ENCODE assay signal across 1 cellular context in the genomic region with DNA sequence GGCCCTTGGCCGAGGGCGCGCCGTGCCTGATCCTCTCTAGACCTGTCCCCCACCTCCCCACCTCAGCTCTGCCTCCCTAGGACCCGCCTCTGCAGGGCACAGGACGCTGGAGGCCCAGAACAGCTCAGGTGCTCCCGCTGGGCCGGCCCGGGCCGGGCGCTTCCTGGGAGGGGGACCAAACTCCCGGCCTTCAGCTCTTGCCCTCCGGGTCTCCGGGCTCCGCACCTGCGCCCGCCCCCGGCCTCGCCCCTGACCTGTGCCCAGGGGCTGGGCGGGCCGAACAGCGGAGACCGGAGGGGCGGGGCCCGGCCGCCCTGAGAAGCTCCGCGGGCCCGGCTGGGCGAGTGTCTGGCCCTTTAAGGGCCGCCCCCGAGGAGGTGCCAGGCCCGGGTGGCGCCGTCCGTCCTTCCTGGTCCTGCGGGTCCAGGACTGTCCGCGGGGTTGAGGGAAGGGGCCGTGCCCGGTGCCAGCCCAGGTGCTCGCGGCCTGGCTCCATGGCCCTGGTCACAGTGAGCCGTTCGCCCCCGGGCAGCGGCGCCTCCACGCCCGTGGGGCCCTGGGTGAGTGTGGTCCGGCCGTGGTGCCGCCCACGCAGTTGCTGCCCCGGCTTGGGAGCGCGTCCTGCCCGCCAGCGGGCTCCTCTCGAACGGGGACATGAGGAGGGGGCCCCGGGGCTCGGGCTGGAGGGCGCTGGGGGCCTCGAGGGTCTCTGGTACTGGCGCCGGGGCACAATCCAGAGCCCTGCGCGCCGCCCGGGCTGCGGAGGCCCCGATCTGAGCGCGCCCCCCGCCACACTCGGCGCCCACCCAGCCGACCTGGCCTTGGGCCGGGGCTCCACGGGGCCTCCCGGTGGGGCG.
A peak's percentile ranks its signal among the peaks of the same experiment; 100 is the strongest.
TF ChIP-seq lines count a peak whose summit lies in the region.

A gene with protein sequence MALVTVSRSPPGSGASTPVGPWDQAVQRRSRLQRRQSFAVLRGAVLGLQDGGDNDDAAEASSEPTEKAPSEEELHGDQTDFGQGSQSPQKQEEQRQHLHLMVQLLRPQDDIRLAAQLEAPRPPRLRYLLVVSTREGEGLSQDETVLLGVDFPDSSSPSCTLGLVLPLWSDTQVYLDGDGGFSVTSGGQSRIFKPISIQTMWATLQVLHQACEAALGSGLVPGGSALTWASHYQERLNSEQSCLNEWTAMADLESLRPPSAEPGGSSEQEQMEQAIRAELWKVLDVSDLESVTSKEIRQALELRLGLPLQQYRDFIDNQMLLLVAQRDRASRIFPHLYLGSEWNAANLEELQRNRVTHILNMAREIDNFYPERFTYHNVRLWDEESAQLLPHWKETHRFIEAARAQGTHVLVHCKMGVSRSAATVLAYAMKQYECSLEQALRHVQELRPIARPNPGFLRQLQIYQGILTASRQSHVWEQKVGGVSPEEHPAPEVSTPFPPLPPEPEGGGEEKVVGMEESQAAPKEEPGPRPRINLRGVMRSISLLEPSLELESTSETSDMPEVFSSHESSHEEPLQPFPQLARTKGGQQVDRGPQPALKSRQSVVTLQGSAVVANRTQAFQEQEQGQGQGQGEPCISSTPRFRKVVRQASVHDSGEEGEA (plus strand): TSS at position 399 of the 857 bp plus-strand sequence. CDS start 96 bp downstream, at position 495.

TF ChIP-seq in HepG2, 621 proteins besides CTCF, POLR2A, EP300 and RAD21 (continued from another document and continues in another):
- TF ChIP-seq, protein P1, sequence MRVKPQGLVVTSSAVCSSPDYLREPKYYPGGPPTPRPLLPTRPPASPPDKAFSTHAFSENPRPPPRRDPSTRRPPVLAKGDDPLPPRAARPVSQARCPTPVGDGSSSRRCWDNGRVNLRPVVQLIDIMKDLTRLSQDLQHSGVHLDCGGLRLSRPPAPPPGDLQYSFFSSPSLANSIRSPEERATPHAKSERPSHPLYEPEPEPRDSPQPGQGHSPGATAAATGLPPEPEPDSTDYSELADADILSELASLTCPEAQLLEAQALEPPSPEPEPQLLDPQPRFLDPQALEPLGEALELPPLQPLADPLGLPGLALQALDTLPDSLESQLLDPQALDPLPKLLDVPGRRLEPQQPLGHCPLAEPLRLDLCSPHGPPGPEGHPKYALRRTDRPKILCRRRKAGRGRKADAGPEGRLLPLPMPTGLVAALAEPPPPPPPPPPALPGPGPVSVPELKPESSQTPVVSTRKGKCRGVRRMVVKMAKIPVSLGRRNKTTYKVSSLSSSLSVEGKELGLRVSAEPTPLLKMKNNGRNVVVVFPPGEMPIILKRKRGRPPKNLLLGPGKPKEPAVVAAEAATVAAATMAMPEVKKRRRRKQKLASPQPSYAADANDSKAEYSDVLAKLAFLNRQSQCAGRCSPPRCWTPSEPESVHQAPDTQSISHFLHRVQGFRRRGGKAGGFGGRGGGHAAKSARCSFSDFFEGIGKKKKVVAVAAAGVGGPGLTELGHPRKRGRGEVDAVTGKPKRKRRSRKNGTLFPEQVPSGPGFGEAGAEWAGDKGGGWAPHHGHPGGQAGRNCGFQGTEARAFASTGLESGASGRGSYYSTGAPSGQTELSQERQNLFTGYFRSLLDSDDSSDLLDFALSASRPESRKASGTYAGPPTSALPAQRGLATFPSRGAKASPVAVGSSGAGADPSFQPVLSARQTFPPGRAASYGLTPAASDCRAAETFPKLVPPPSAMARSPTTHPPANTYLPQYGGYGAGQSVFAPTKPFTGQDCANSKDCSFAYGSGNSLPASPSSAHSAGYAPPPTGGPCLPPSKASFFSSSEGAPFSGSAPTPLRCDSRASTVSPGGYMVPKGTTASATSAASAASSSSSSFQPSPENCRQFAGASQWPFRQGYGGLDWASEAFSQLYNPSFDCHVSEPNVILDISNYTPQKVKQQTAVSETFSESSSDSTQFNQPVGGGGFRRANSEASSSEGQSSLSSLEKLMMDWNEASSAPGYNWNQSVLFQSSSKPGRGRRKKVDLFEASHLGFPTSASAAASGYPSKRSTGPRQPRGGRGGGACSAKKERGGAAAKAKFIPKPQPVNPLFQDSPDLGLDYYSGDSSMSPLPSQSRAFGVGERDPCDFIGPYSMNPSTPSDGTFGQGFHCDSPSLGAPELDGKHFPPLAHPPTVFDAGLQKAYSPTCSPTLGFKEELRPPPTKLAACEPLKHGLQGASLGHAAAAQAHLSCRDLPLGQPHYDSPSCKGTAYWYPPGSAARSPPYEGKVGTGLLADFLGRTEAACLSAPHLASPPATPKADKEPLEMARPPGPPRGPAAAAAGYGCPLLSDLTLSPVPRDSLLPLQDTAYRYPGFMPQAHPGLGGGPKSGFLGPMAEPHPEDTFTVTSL (CRISPR knock-in tag; IDR thresholded peaks at IDR 0.05; ENCODE audit: borderline replicate concordance): no peak
- TF ChIP-seq NFIB (CRISPR knock-in tag; IDR thresholded peaks at IDR 0.05; ENCODE audit: borderline replicate concordance) (no peak), ATF7-NPFF (CRISPR knock-in tag; IDR thresholded peaks at IDR 0.05; ENCODE audit: low read depth) (no peak; the same call in 1 of the 2 replicates), ZKSCAN5 (CRISPR knock-in tag; IDR thresholded peaks at IDR 0.05) (no peak), WIZ (CRISPR knock-in tag; IDR thresholded peaks at IDR 0.05) (0 out of 2 replicates have a peak, but pooled peaks have one; percentile 35), HNRNPLL (IDR thresholded peaks at IDR 0.05; ENCODE audit: low read depth, low read length, poor library complexity, severe bottlenecking) (peak; percentile 20), CBX2 (IDR thresholded peaks at IDR 0.05; ENCODE audit: low read depth, low read length) (no peak), CBX2 (CRISPR knock-in tag; IDR thresholded peaks at IDR 0.05; ENCODE audit: low read depth) (no peak), MIXL1 (CRISPR knock-in tag; IDR thresholded peaks at IDR 0.05) (no peak), NFKBIZ (CRISPR knock-in tag; IDR thresholded peaks at IDR 0.05) (no peak), ZNF558 (CRISPR knock-in tag; IDR thresholded peaks at IDR 0.05; ENCODE audit: borderline replicate concordance) (no peak; the same call in 1 of the 2 replicates), NR3C1 (CRISPR knock-in tag; IDR thresholded peaks at IDR 0.05) (no peak), ZBTB8A (CRISPR knock-in tag; IDR thresholded peaks at IDR 0.05; ENCODE audit: borderline replicate concordance, low read depth) (no peak), EEA1 (CRISPR knock-in tag; IDR thresholded peaks at IDR 0.05; ENCODE audit: borderline replicate concordance) (peak; percentile 86; the same call in 1 of the 2 replicates), SALL2 (CRISPR knock-in tag; IDR thresholded peaks at IDR 0.05) (no peak; the same call in 1 of the 2 replicates), ZNF263 (CRISPR knock-in tag; IDR thresholded peaks at IDR 0.05) (peak; percentile 20), PHF8 (CRISPR knock-in tag; IDR thresholded peaks at IDR 0.05) (peak; percentile 70)
- TF ChIP-seq, protein P2, sequence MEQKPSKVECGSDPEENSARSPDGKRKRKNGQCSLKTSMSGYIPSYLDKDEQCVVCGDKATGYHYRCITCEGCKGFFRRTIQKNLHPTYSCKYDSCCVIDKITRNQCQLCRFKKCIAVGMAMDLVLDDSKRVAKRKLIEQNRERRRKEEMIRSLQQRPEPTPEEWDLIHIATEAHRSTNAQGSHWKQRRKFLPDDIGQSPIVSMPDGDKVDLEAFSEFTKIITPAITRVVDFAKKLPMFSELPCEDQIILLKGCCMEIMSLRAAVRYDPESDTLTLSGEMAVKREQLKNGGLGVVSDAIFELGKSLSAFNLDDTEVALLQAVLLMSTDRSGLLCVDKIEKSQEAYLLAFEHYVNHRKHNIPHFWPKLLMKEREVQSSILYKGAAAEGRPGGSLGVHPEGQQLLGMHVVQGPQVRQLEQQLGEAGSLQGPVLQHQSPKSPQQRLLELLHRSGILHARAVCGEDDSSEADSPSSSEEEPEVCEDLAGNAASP (CRISPR knock-in tag; IDR thresholded peaks at IDR 0.05; ENCODE audit: borderline replicate concordance): 0 out of 2 replicates have a peak, but pooled peaks have one; percentile 32
- TF ChIP-seq, protein P3, sequence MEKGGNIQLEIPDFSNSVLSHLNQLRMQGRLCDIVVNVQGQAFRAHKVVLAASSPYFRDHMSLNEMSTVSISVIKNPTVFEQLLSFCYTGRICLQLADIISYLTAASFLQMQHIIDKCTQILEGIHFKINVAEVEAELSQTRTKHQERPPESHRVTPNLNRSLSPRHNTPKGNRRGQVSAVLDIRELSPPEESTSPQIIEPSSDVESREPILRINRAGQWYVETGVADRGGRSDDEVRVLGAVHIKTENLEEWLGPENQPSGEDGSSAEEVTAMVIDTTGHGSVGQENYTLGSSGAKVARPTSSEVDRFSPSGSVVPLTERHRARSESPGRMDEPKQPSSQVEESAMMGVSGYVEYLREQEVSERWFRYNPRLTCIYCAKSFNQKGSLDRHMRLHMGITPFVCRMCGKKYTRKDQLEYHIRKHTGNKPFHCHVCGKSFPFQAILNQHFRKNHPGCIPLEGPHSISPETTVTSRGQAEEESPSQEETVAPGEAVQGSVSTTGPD (CRISPR knock-in tag; IDR thresholded peaks at IDR 0.05): no peak
- TF ChIP-seq, protein P4, sequence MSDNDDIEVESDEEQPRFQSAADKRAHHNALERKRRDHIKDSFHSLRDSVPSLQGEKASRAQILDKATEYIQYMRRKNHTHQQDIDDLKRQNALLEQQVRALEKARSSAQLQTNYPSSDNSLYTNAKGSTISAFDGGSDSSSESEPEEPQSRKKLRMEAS (IDR thresholded peaks at IDR 0.05): peak; percentile 43
- TF ChIP-seq, protein P5, sequence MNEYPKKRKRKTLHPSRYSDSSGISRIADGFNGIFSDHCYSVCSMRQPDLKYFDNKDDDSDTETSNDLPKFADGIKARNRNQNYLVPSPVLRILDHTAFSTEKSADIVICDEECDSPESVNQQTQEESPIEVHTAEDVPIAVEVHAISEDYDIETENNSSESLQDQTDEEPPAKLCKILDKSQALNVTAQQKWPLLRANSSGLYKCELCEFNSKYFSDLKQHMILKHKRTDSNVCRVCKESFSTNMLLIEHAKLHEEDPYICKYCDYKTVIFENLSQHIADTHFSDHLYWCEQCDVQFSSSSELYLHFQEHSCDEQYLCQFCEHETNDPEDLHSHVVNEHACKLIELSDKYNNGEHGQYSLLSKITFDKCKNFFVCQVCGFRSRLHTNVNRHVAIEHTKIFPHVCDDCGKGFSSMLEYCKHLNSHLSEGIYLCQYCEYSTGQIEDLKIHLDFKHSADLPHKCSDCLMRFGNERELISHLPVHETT (CRISPR knock-in tag; conservative IDR thresholded peaks at IDR 0.05): no peak
- TF ChIP-seq, protein P6, sequence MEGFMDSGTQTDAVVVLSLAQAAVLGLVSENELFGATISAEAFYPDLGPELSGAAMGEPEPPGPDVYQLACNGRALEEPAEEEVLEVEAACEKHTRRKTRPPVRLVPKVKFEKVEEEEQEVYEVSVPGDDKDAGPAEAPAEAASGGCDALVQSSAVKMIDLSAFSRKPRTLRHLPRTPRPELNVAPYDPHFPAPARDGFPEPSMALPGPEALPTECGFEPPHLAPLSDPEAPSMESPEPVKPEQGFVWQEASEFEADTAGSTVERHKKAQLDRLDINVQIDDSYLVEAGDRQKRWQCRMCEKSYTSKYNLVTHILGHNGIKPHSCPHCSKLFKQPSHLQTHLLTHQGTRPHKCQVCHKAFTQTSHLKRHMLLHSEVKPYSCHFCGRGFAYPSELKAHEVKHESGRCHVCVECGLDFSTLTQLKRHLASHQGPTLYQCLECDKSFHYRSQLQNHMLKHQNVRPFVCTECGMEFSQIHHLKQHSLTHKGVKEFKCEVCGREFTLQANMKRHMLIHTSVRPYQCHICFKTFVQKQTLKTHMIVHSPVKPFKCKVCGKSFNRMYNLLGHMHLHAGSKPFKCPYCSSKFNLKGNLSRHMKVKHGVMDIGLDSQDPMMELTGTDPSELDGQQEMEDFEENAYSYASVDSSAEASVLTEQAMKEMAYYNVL (CRISPR knock-in tag; IDR thresholded peaks at IDR 0.05; ENCODE audit: borderline replicate concordance): peak; percentile 15; the same call in 1 of the 2 replicates
- TF ChIP-seq, protein P7, sequence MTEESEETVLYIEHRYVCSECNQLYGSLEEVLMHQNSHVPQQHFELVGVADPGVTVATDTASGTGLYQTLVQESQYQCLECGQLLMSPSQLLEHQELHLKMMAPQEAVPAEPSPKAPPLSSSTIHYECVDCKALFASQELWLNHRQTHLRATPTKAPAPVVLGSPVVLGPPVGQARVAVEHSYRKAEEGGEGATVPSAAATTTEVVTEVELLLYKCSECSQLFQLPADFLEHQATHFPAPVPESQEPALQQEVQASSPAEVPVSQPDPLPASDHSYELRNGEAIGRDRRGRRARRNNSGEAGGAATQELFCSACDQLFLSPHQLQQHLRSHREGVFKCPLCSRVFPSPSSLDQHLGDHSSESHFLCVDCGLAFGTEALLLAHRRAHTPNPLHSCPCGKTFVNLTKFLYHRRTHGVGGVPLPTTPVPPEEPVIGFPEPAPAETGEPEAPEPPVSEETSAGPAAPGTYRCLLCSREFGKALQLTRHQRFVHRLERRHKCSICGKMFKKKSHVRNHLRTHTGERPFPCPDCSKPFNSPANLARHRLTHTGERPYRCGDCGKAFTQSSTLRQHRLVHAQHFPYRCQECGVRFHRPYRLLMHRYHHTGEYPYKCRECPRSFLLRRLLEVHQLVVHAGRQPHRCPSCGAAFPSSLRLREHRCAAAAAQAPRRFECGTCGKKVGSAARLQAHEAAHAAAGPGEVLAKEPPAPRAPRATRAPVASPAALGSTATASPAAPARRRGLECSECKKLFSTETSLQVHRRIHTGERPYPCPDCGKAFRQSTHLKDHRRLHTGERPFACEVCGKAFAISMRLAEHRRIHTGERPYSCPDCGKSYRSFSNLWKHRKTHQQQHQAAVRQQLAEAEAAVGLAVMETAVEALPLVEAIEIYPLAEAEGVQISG (CRISPR knock-in tag; IDR thresholded peaks at IDR 0.05): no peak; the same call in none of the 2 replicates
